Comparison of ENCODE assay signal across 8 cellular contexts in genomic region chr6:52595796-52596130, GRCh38. TPM values are rescaled to one million over a fixed set of nuclear protein-coding genes. Genes with fewer than 3 reads are reported as not detected.
DNase-seq lines count a peak whose midpoint lies in the region; ATAC-seq and TF ChIP-seq lines count a peak whose summit lies in the region.

No MANE protein-coding gene starts in this region.

- no peaks in the 10 kb centered on the region for H3K27me3 ChIP-seq in heart left ventricle
- H3K27me3 ChIP-seq in fibroblast of lung (ENCODE audit: control insufficient read depth, insufficient read depth, low read length) = no peaks in the 10 kb centered on the region
- H3K27me3 ChIP-seq in upper lobe of right lung = no peaks in the 10 kb centered on the region

- H3K9me3 ChIP-seq in heart left ventricle = no peaks in the 10 kb centered on the region
- no peaks in the 10 kb centered on the region for H3K9me3 ChIP-seq in fibroblast of lung (ENCODE audit: control insufficient read depth, insufficient read depth, low read depth, low read length)
- H3K9me3 ChIP-seq in upper lobe of right lung = no peaks in the 10 kb centered on the region

- H3K36me3 Mint-ChIP-seq in immature natural killer cell = no peaks in the 10 kb centered on the region

- H3K27ac ChIP-seq in heart left ventricle = peak overlapping the region in 11 of 12 donors; percentile 13 to 83 (median 64)
- H3K27ac ChIP-seq in fibroblast of lung (ENCODE audit: insufficient read depth, low read length) = peak overlapping the region; percentile 60
- H3K27ac ChIP-seq in upper lobe of right lung = peak overlapping the region; percentile 52

- H4K20me1 ChIP-seq in fibroblast of lung (ENCODE audit: control insufficient read depth, extremely low read depth, insufficient read depth, low read length) = no peaks in the 10 kb centered on the region

- H3K4me1 ChIP-seq in heart left ventricle (peaks cover 0 to 51% (median 18%) of the 10 kb centered on the region in 12 donors), fibroblast of lung (ENCODE audit: control insufficient read depth, extremely low read depth, insufficient read depth, low read length) (peaks cover 29% of the 10 kb centered on the region), upper lobe of right lung (peaks cover 15% of the 10 kb centered on the region)

- DNase-seq in heart left ventricle (no peak), Right ventricle myocardium superior (no peak), fibroblast of lung (ENCODE audit: low read depth in 2 of 2) (no peak), upper lobe of right lung (no peak), NCI-H226 (no peak), immature natural killer cell (no peak), epidermal melanocyte (ENCODE audit: insufficient read length, low spot score) (no peak)

- H3K9me3 Mint-ChIP-seq in immature natural killer cell = no peaks in the 10 kb centered on the region

- peaks cover 4 to 6% of the 10 kb centered on the region in 2 donors for H3K4me1 Mint-ChIP-seq in immature natural killer cell

- H3K4me2 ChIP-seq in fibroblast of lung (ENCODE audit: extremely low read depth, insufficient read depth, low read length) = peak overlapping the region; percentile 69

- ATAC-seq in heart left ventricle = no peak
- no peak for ATAC-seq in Right ventricle myocardium superior (ENCODE audit: poor library complexity)
- ATAC-seq in HG03378 (IDR thresholded peaks at IDR 0.05; ENCODE audit: unreplicated experiment) = peak; percentile 56
- ATAC-seq in upper lobe of right lung = no peak

- no peak overlapping the region for H3K27ac Mint-ChIP-seq in immature natural killer cell

- TF ChIP-seq CTCF in heart left ventricle (IDR thresholded peaks at IDR 0.05) = no peak
- TF ChIP-seq CTCF in fibroblast of lung (conservative IDR thresholded peaks at IDR 0.05 in 1 of 2, IDR thresholded peaks at IDR 0.05 in 1 of 2; ENCODE audit: low read depth in 1 of 2, low read length in 2 of 2) = no peak
- no peak for TF ChIP-seq CTCF in upper lobe of right lung (IDR thresholded peaks at IDR 0.05)

- H3K9ac ChIP-seq in fibroblast of lung (ENCODE audit: insufficient read depth, low read length) = peak overlapping the region; percentile 24

- no peaks in the 10 kb centered on the region for H3K79me2 ChIP-seq in fibroblast of lung (ENCODE audit: control insufficient read depth, insufficient read depth, low read length)

- no peak for TF ChIP-seq POLR2A in heart left ventricle (IDR thresholded peaks at IDR 0.05)

- H3K4me3 ChIP-seq in heart left ventricle = peak overlapping the region in 2 of 12 donors; percentile 4 to 22
- H3K4me3 ChIP-seq in fibroblast of lung (replicated peaks in 1 of 4; ENCODE audit: control extremely low read depth in 1 of 4, insufficient read depth in 1 of 4, low read depth in 3 of 4, low read length in 4 of 4) = peak overlapping the region in 1 of 4 experiments; percentile 43
- no peak overlapping the region for H3K4me3 ChIP-seq in upper lobe of right lung

- H3K36me3 ChIP-seq in heart left ventricle (no peaks in the 10 kb centered on the region), fibroblast of lung (ENCODE audit: control insufficient read depth, insufficient read depth, low read length) (no peaks in the 10 kb centered on the region), upper lobe of right lung (no peaks in the 10 kb centered on the region)

- intact Hi-C loops in heart left ventricle (cut with DNase I) (loop anchor here in 8 of 10 donors (2.0 to 10.0 kb wide), 6 partner anchors 67 to 399 kb away; partner anchors contain the start of genes GSTA4 (in 1 of the 8) and MCM3 (in 1 of the 8)), Right ventricle myocardium superior (cut with DNase I) (no loop called here), upper lobe of right lung (cut with DNase I) (loop anchor here (10.0 kb wide), 1 partner anchor 181 kb away; no protein-coding TSS in a partner anchor)

- H3K27me3 Mint-ChIP-seq in immature natural killer cell (ENCODE audit: low read depth in 3 of 3) = peaks cover 1 to 5% (median 2%) of the 10 kb centered on the region in 3 donors

- no peak overlapping the region for H2AFZ ChIP-seq in fibroblast of lung (ENCODE audit: low read length)

- no peak overlapping the region for H3K4me3 Mint-ChIP-seq in immature natural killer cell

RNA-seq across cellular contexts. Expression of gene TRAM2, which starts 18.9 kb away (rescaled TPM):
- total RNA-seq in heart left ventricle (10 to 100 TPM in 7 of 9 donors, 1 to 10 TPM in 2; 9.8 to 19.0 (median 12.1) TPM), Right ventricle myocardium superior (11.0 TPM), fibroblast of lung (69.6 and 131 TPM in 2 replicates), upper lobe of right lung (24.2 TPM)
- polyA plus RNA-seq in heart left ventricle (10 to 100 TPM in 1 of 2 donors, 1 to 10 TPM in 1; 4.7 to 13.8 TPM), fibroblast of lung (155 and 252 TPM in 2 replicates), immature natural killer cell (1 to 10 TPM; 1.7 to 7.0 (median 4.4) TPM)
- polyA plus RNA-seq in fibroblast of lung (2012) = 107 and 217 TPM in 2 replicates
- 254 and 398 TPM in 2 replicates for polyA minus RNA-seq in fibroblast of lung (ENCODE audit: low replicate concordance)
